4 cellular contexts compared by ENCODE assay signal in genomic region chr4:164990786-164991185, GRCh38. TPM values are rescaled to one million over a fixed set of nuclear protein-coding genes. Genes with fewer than 3 reads are reported as not detected.
"Had no signal": no experiment of that assay in that cellular context is flagged by ENCODE, and none has a peak within 500 bp of the region (broad histone marks: within the 10 kb centered on the region; RNA-seq: fewer than 3 reads in every experiment).

No MANE protein-coding gene starts in this region.

RNA-seq across cellular contexts. Expression of gene TRIM61, which starts 13.3 kb away (rescaled TPM):
- total RNA-seq: LHCN-M2, M059J, NCI-H460 had no signal

RNA-seq across cellular contexts. Expression of gene TRIM60, which starts 41.0 kb away (rescaled TPM):
- total RNA-seq: LHCN-M2, M059J, MCF 10A, NCI-H460 had no signal
